Comparison of ENCODE assay signal across 14 cellular contexts in the genomic region with DNA sequence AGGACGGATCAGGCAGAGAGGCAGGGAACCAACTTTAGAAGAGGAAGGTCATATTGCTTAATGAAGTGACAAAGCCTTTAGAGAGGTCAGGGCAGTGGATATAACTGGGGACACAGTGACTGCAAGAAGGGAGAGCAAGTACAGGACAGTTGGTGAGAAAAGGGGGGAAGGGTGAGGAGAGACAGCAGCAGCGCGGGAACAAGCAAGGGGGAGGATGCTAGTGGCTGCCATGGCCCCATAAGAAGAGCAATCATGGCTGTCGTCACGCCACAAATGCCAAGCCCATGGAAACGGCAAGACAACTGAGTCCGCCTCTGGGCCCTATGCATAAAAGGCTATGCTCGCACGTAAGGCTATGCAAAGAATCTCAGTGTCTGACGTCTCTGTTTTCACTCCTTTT. TPM values are rescaled to one million over a fixed set of nuclear protein-coding genes. Genes with fewer than 3 reads are reported as not detected.
A peak's percentile ranks its signal among the peaks of the same experiment; 100 is the strongest.
DNase-seq lines count a peak whose midpoint lies in the region; ATAC-seq and TF ChIP-seq lines count a peak whose summit lies in the region.
"Had no signal": no experiment of that assay in that cellular context is flagged by ENCODE, and none has a peak within 500 bp of the region (broad histone marks: within the 10 kb centered on the region; RNA-seq: fewer than 3 reads in every experiment).

No MANE protein-coding gene starts in this region.

- no peak for TF ChIP-seq EP300 in upper lobe of left lung (IDR thresholded peaks at IDR 0.05)

- H3K4me2 ChIP-seq in BLaER1, result no peak overlapping the region

- H3K27ac Mint-ChIP-seq in endothelial cell (ENCODE audit: unreplicated experiment) (no peak overlapping the region), progenitor cell of endocrine pancreas (peak overlapping the region; percentile 93)

- H3K36me3 Mint-ChIP-seq in endothelial cell (ENCODE audit: low read depth, unreplicated experiment) (peaks cover 79% of the 10 kb centered on the region), progenitor cell of endocrine pancreas (ENCODE audit: insufficient read depth) (peaks cover 85% of the 10 kb centered on the region)

- H3K9ac ChIP-seq in BLaER1 (no peak overlapping the region), adipocyte (ENCODE audit: low read length) (no peak overlapping the region)

- no peaks in the 10 kb centered on the region for H3K4me1 Mint-ChIP-seq in endothelial cell (ENCODE audit: unreplicated experiment)
- no peaks in the 10 kb centered on the region for H3K4me1 Mint-ChIP-seq in progenitor cell of endocrine pancreas (ENCODE audit: low read depth)

- no peak for TF ChIP-seq CTCF in endothelial cell (IDR thresholded peaks at IDR 0.05; ENCODE audit: unreplicated experiment)
- no peak for TF ChIP-seq CTCF in progenitor cell of endocrine pancreas (IDR thresholded peaks at IDR 0.05; ENCODE audit: unreplicated experiment)
- TF ChIP-seq CTCF in uterus (IDR thresholded peaks at IDR 0.05), result no peak
- no peak for TF ChIP-seq CTCF in upper lobe of left lung (IDR thresholded peaks at IDR 0.05)

- no peaks in the 10 kb centered on the region for H3K27me3 ChIP-seq in BLaER1
- no peaks in the 10 kb centered on the region for H3K27me3 ChIP-seq in adipocyte (replicated peaks; ENCODE audit: control insufficient read depth, insufficient read depth, low read length)
- no peaks in the 10 kb centered on the region for H3K27me3 ChIP-seq in uterus
- no peaks in the 10 kb centered on the region for H3K27me3 ChIP-seq in upper lobe of left lung
- H3K27me3 ChIP-seq: BE2C had no signal

- peaks cover 23% of the 10 kb centered on the region for H3K9me3 Mint-ChIP-seq in endothelial cell (ENCODE audit: unreplicated experiment)
- H3K9me3 Mint-ChIP-seq in progenitor cell of endocrine pancreas (ENCODE audit: low read depth), result peaks cover 58% of the 10 kb centered on the region

- peaks cover 18% of the 10 kb centered on the region for H3K27me3 Mint-ChIP-seq in endothelial cell (ENCODE audit: unreplicated experiment)
- H3K27me3 Mint-ChIP-seq in progenitor cell of endocrine pancreas, result no peaks in the 10 kb centered on the region
- H3K27me3 Mint-ChIP-seq: CD8-positive, alpha-beta memory T cell had no signal

- peaks cover 100% of the 10 kb centered on the region for H3K36me3 ChIP-seq in BLaER1
- peaks cover 90% of the 10 kb centered on the region for H3K36me3 ChIP-seq in adipocyte (ENCODE audit: control insufficient read depth, insufficient read depth, low read length, severe bottlenecking)
- H3K36me3 ChIP-seq in uterus, result no peaks in the 10 kb centered on the region
- peaks cover 57 to 87% (median 84%) of the 10 kb centered on the region in 4 donors for H3K36me3 ChIP-seq in upper lobe of left lung

- no peak for TF ChIP-seq POLR2A in uterus (IDR thresholded peaks at IDR 0.05)
- no peak for TF ChIP-seq POLR2A in upper lobe of left lung (IDR thresholded peaks at IDR 0.05)

- ATAC-seq in left ventricle myocardium superior (no peak), upper lobe of left lung (ENCODE audit: low FRiP score in 2 of 2) (no peak)

- WGBS in upper lobe of left lung, 2 donors, result 95 to 97% methylated on average over 10 of the region's 10 CpGs

- no peak overlapping the region for H3K27ac ChIP-seq in BLaER1
- H3K27ac ChIP-seq in uterus, result no peak overlapping the region
- H3K27ac ChIP-seq in upper lobe of left lung, result no peak overlapping the region

- peaks cover 29% of the 10 kb centered on the region; the same call in 1 of the 2 replicates for H4K20me1 ChIP-seq in BLaER1

- intact Hi-C loops in uterus (cut with DNase I; ENCODE audit: low total_unique reads) (no loop called here), left ventricle myocardium superior (cut with micrococcal nuclease) (no loop called here)

- H3K4me1 ChIP-seq in BLaER1 (no peaks in the 10 kb centered on the region), adipocyte (ENCODE audit: control insufficient read depth, insufficient read depth, low read length) (no peaks in the 10 kb centered on the region), uterus (no peaks in the 10 kb centered on the region), upper lobe of left lung (no peaks in the 10 kb centered on the region)
- H3K4me1 ChIP-seq: BE2C, Caco-2, HAP-1 had no signal

- H3K9me3 ChIP-seq in BLaER1, result peaks cover 84% of the 10 kb centered on the region
- peaks cover 37% of the 10 kb centered on the region for H3K9me3 ChIP-seq in adipocyte (ENCODE audit: control insufficient read depth, low read length)
- peaks cover 0 to 22% of the 10 kb centered on the region in 2 donors for H3K9me3 ChIP-seq in uterus
- H3K9me3 ChIP-seq in upper lobe of left lung, result peaks cover 22 to 28% (median 27%) of the 10 kb centered on the region in 4 donors

- DNase-seq in adipocyte (ENCODE audit: low read depth) (no peak), endothelial cell (ENCODE audit: low spot score) (no peak), progenitor cell of endocrine pancreas (ENCODE audit: low spot score, unreplicated experiment) (no peak), uterus (no peak), left ventricle myocardium superior (no peak), upper lobe of left lung (no peak)
- DNase-seq: BE2C; Caco-2; CD8-positive, alpha-beta memory T cell; DND-41; GDM1; GOT3 had no signal

- H3K4me3 ChIP-seq in BLaER1, result peak overlapping the region; percentile 50
- H3K4me3 ChIP-seq in adipocyte (ENCODE audit: low read length), result peak overlapping the region; percentile 59
- H3K4me3 ChIP-seq in uterus, result no peak overlapping the region
- no peak overlapping the region for H3K4me3 ChIP-seq in upper lobe of left lung
- H3K4me3 ChIP-seq: HAP-1 had no signal

- H3K4me3 Mint-ChIP-seq in endothelial cell (ENCODE audit: unreplicated experiment), result peak overlapping the region; percentile 84
- no peak overlapping the region for H3K4me3 Mint-ChIP-seq in progenitor cell of endocrine pancreas (ENCODE audit: low read depth)
- H3K4me3 Mint-ChIP-seq: CD8-positive, alpha-beta memory T cell had no signal

RNA-seq across cellular contexts. Expression of a gene that starts 9.1 kb away (rescaled TPM):
- total RNA-seq in endothelial cell (ENCODE audit: unreplicated experiment) (47.7 TPM), progenitor cell of endocrine pancreas (91.8 and 95.1 TPM in 2 replicates), uterus (10 to 100 TPM; 10.9 to 69.4 (median 50.3) TPM), left ventricle myocardium superior (15.6 TPM), upper lobe of left lung (10 to 100 TPM; 18.4 to 50.3 (median 22.8) TPM)

RNA-seq across cellular contexts. Expression of a gene that starts 16.3 kb away (rescaled TPM):
- total RNA-seq in endothelial cell (ENCODE audit: unreplicated experiment) (82.4 TPM), progenitor cell of endocrine pancreas (110 and 113 TPM in 2 replicates), uterus (100 to 1,000 TPM in 1 of 4 donors, 10 to 100 TPM in 3; 31.8 to 110 (median 53.1) TPM), left ventricle myocardium superior (126 TPM), upper lobe of left lung (100 to 1,000 TPM in 1 of 6 donors, 10 to 100 TPM in 5; 23.4 to 217 (median 53.9) TPM)

RNA-seq across cellular contexts. Expression of a gene that starts 22.9 kb away (rescaled TPM):
- total RNA-seq in endothelial cell (ENCODE audit: unreplicated experiment) (18.5 TPM), progenitor cell of endocrine pancreas (20.7 and 22.8 TPM in 2 replicates), uterus (10 to 100 TPM in 3 of 4 donors, 1 to 10 TPM in 1; 5.0 to 28.9 (median 17.0) TPM), left ventricle myocardium superior (7.7 TPM), upper lobe of left lung (10 to 100 TPM in 4 of 6 donors, 1 to 10 TPM in 2; 8.6 to 17.8 (median 10.8) TPM)

RNA-seq across cellular contexts. Expression of a gene that starts 28.7 kb away (rescaled TPM):
- total RNA-seq in endothelial cell (ENCODE audit: unreplicated experiment), result 119 TPM
- 212 and 224 TPM in 2 replicates for total RNA-seq in progenitor cell of endocrine pancreas
- total RNA-seq in uterus, result 10 to 100 TPM; 18.7 to 74.8 (median 43.3) TPM
- total RNA-seq in left ventricle myocardium superior, result 23.9 TPM
- 10 to 100 TPM; 29.3 to 78.6 (median 44.1) TPM for total RNA-seq in upper lobe of left lung

RNA-seq across cellular contexts. Expression of a gene that starts 29.0 kb away (rescaled TPM):
- 17.8 TPM for total RNA-seq in endothelial cell (ENCODE audit: unreplicated experiment)
- 34.0 and 36.0 TPM in 2 replicates for total RNA-seq in progenitor cell of endocrine pancreas
- total RNA-seq in uterus, result 10 to 100 TPM in 3 of 4 donors, 1 to 10 TPM in 1; 5.0 to 52.0 (median 33.6) TPM
- total RNA-seq in left ventricle myocardium superior, result 15.3 TPM
- total RNA-seq in upper lobe of left lung, result 100 to 1,000 TPM in 1 of 6 donors, 10 to 100 TPM in 5; 17.3 to 142 (median 19.4) TPM

Comparison
In these comparisons a context has a peak if more than half of its experiments do, and no peak if none do; other contexts are left out.
1. H3K4me3 ChIP-seq: peak in BLaER1 (single experiment) and adipocyte (single experiment); none in uterus (0 of 2) and upper lobe of left lung (0 of 4).